ENCODE assay signal across 8 cellular contexts in genomic region chr7:21543528-21544302, GRCh38. TPM values are rescaled to one million over a fixed set of nuclear protein-coding genes. Genes with fewer than 3 reads are reported as not detected.
A peak's percentile ranks its signal among the peaks of the same experiment; 100 is the strongest.
DNase-seq lines count a peak whose midpoint lies in the region; ATAC-seq and TF ChIP-seq lines count a peak whose summit lies in the region.

No MANE protein-coding gene starts in this region.

- H4K20me1 ChIP-seq in MM.1S (ENCODE audit: insufficient read depth, low read length), result no peaks in the 10 kb centered on the region

- no peaks in the 10 kb centered on the region for H3K9me2 ChIP-seq in MM.1S (replicated peaks; ENCODE audit: insufficient read depth, low read length)

- peak overlapping the region; percentile 97 for H3K4me2 ChIP-seq in MM.1S (ENCODE audit: low read depth, low read length)

- no peak overlapping the region for H3K27ac ChIP-seq in MM.1S (ENCODE audit: low read length)
- no peak overlapping the region for H3K27ac ChIP-seq in mesodermal cell (ENCODE audit: low read depth, low read length, severe bottlenecking)

- H2AFZ ChIP-seq in MM.1S (ENCODE audit: low read length), result peak overlapping the region; percentile 88

- TF ChIP-seq CTCF in GM10266 (IDR thresholded peaks at IDR 0.05; ENCODE audit: control insufficient read depth, insufficient read depth, low read depth, missing control alignments) (no peak), MM.1S (IDR thresholded peaks at IDR 0.05; ENCODE audit: low read length) (no peak), cardiac fibroblast (IDR thresholded peaks at IDR 0.05; ENCODE audit: low read depth, low read length) (no peak)

- no peak overlapping the region for H3K9ac ChIP-seq in MM.1S (ENCODE audit: low read length)

- H3K4me3 ChIP-seq in MM.1S (ENCODE audit: low read length), result peak overlapping the region; percentile 65
- H3K4me3 ChIP-seq in cardiac fibroblast (replicated peaks in 1 of 2; ENCODE audit: low read depth in 2 of 2, low read length in 2 of 2), result peak overlapping the region; percentile 34 to 60
- peak overlapping the region; percentile 37 for H3K4me3 ChIP-seq in mesodermal cell (ENCODE audit: extremely low read depth, insufficient read depth, low read length, poor library complexity, severe bottlenecking)

- H3K4me1 ChIP-seq in MM.1S (ENCODE audit: low read length) (no peaks in the 10 kb centered on the region; the same call in 1 of the 2 replicates), mesodermal cell (ENCODE audit: control insufficient read depth, insufficient read depth, low read length, poor library complexity, severe bottlenecking) (no peaks in the 10 kb centered on the region)

- no peak for ATAC-seq in GM19035 (IDR thresholded peaks at IDR 0.05; ENCODE audit: unreplicated experiment)

- H3K79me2 ChIP-seq in MM.1S (ENCODE audit: low read length), result no peaks in the 10 kb centered on the region

- H3F3A ChIP-seq in MM.1S (ENCODE audit: insufficient read depth, low read length), result no peaks in the 10 kb centered on the region

- 13 to 14% methylated on average over 19 to 23 of the region's 31 CpGs for WGBS in mesodermal cell (ENCODE audit: insufficient coverage in 2 of 2), 2 experiments

- H3K36me3 ChIP-seq in MM.1S (replicated peaks; ENCODE audit: insufficient read depth, low read length) (no peaks in the 10 kb centered on the region), mesodermal cell (ENCODE audit: control insufficient read depth, insufficient read depth, low read length) (no peaks in the 10 kb centered on the region)

- no peaks in the 10 kb centered on the region for H3K27me3 ChIP-seq in MM.1S (replicated peaks; ENCODE audit: insufficient read depth, low read length)

- DNase-seq in GM10266 (ENCODE audit: extremely low spot score), result peak; percentile 38
- DNase-seq in MM.1S, result peak; percentile 20
- peak; percentile 1 to 49 for DNase-seq in cardiac fibroblast (ENCODE audit: low read depth in 2 of 2)
- no peak for DNase-seq in 8988T
- no peak for DNase-seq in A172 (ENCODE audit: low spot score)
- DNase-seq in anterior cingulate cortex (lab: John Stamatoyannopoulos, UW), result no peak

- H3K9me3 ChIP-seq in MM.1S (replicated peaks; ENCODE audit: insufficient read depth, low read length) (no peaks in the 10 kb centered on the region), mesodermal cell (ENCODE audit: control insufficient read depth, low read length) (no peaks in the 10 kb centered on the region)

RNA-seq across cellular contexts. Expression of gene DNAH11, which starts 0.9 kb away (rescaled TPM):
- not detected for polyA plus RNA-seq in mesodermal cell (2013, experiment 1 of 2)
- not detected for polyA plus RNA-seq in mesodermal cell (2013, experiment 2 of 2)
- total RNA-seq in A172 (2014; rRNA removed; shearing (Covaris generic)), result 6.2 and 12.6 TPM in 2 replicates

Comparison
In these comparisons a context has a peak if more than half of its experiments do, and no peak if none do; other contexts are left out.
1. DNase-seq: peak in GM10266 (single experiment), MM.1S (single experiment) and cardiac fibroblast (2 of 2); none in 8988T (single experiment), A172 (single experiment) and anterior cingulate cortex (0 of 58).
2. Peak in every context shown above with its lines, with median percentiles within 50 percentile points of each other: H3K4me3 ChIP-seq.